24 cellular contexts compared by ENCODE assay signal in genomic region chr11:23041104-23041503, GRCh38.
"Had no signal": no experiment of that assay in that cellular context is flagged by ENCODE, and none has a peak within 500 bp of the region (broad histone marks: within the 10 kb centered on the region; RNA-seq: fewer than 3 reads in every experiment).

No MANE protein-coding gene starts in this region.

- H3K9me3 ChIP-seq: gastrocnemius medialis, left lung, psoas muscle, sigmoid colon, thyroid gland had no signal

- H3K27me3 ChIP-seq: gastrocnemius medialis, hepatocyte, left lung, sigmoid colon, thyroid gland had no signal

- ATAC-seq: gastrocnemius medialis; left lung; naive thymus-derived CD8-positive, alpha-beta T cell; psoas muscle; right cardiac atrium; stimulated activated naive CD8-positive, alpha-beta T cell treated with anti-CD3 and anti-CD28 coated beads, Interleukin-15, amount 100 ng/mL, for 72 hours had no signal

- H3K9me3 Mint-ChIP-seq: dendritic cell treated with granulocyte-macrophage colony-stimulating factor and Interleukin-4, amounts not matched to agents 40 ng/mL and 50 ng/mL, for 4 days; nephron progenitor cell; type B pancreatic cell had no signal

- DNase-seq: effector memory CD4-positive, alpha-beta T cell; gastrocnemius medialis; head of caudate nucleus; kidney; left lung; mesenchymal stem cell; midbrain; naive thymus-derived CD8-positive, alpha-beta T cell; nephron progenitor cell; nucleus accumbens; psoas muscle; right cardiac atrium; sigmoid colon; stimulated activated CD4-positive, alpha-beta T cell treated with anti-CD3 and anti-CD28 coated beads, Interleukin-15, amount 100 ng/mL, for 24 hours; stimulated activated CD4-positive, alpha-beta T cell treated with anti-CD3 and anti-CD28 coated beads, Interleukin-4, amount 100 ng/mL, for 1 hour; stimulated activated CD8-positive, alpha-beta memory T cell treated with anti-CD3 and anti-CD28 coated beads, Interleukin-4, amount 100 ng/mL, for 48 hours; stimulated activated naive CD4-positive, alpha-beta T cell; stimulated activated naive CD8-positive, alpha-beta T cell treated with anti-CD3 and anti-CD28 coated beads, Interleukin-15, amount 100 ng/mL, for 72 hours; thyroid gland had no signal

- H3K4me1 Mint-ChIP-seq: naive thymus-derived CD8-positive, alpha-beta T cell; nephron progenitor cell; stimulated activated naive CD8-positive, alpha-beta T cell treated with anti-CD3 and anti-CD28 coated beads, Interleukin-15, amount 100 ng/mL, for 72 hours had no signal

- H3K4me1 ChIP-seq: gastrocnemius medialis, left lung, psoas muscle, sigmoid colon, thyroid gland had no signal

- H3K4me3 Mint-ChIP-seq: dendritic cell treated with granulocyte-macrophage colony-stimulating factor and Interleukin-4, amounts not matched to agents 40 ng/mL and 50 ng/mL, for 4 days; naive thymus-derived CD8-positive, alpha-beta T cell; nephron progenitor cell; stimulated activated naive CD8-positive, alpha-beta T cell treated with anti-CD3 and anti-CD28 coated beads, Interleukin-15, amount 100 ng/mL, for 72 hours; type B pancreatic cell had no signal

- H3K27ac ChIP-seq: gastrocnemius medialis, hepatocyte, left lung, psoas muscle, sigmoid colon, thyroid gland had no signal

- H3K27ac Mint-ChIP-seq: dendritic cell treated with granulocyte-macrophage colony-stimulating factor and Interleukin-4, amounts not matched to agents 40 ng/mL and 50 ng/mL, for 4 days; naive thymus-derived CD8-positive, alpha-beta T cell; nephron progenitor cell; stimulated activated naive CD8-positive, alpha-beta T cell treated with anti-CD3 and anti-CD28 coated beads, Interleukin-15, amount 100 ng/mL, for 72 hours; type B pancreatic cell had no signal

- FAIRE-seq: colon, endothelial cell of umbilical vein, kidney had no signal

- H3K4me3 ChIP-seq: gastrocnemius medialis, hepatocyte, left lung, psoas muscle, sigmoid colon, thyroid gland had no signal

- H3K27me3 Mint-ChIP-seq: dendritic cell treated with granulocyte-macrophage colony-stimulating factor and Interleukin-4, amounts not matched to agents 40 ng/mL and 50 ng/mL, for 4 days; naive thymus-derived CD8-positive, alpha-beta T cell; stimulated activated naive CD8-positive, alpha-beta T cell treated with anti-CD3 and anti-CD28 coated beads, Interleukin-15, amount 100 ng/mL, for 72 hours; type B pancreatic cell had no signal

- H3K36me3 ChIP-seq: gastrocnemius medialis, left lung, sigmoid colon, thyroid gland had no signal

- H3K36me3 Mint-ChIP-seq: naive thymus-derived CD8-positive, alpha-beta T cell; type B pancreatic cell had no signal
